Comparison of ENCODE assay signal across 20 cellular contexts in genomic region chr5:170627271-170627670, GRCh38.
DNase-seq lines count a peak whose midpoint lies in the region; ATAC-seq, FAIRE-seq and TF ChIP-seq lines count a peak whose summit lies in the region.
"Had no signal": no experiment of that assay in that cellular context is flagged by ENCODE, and none has a peak within 500 bp of the region (broad histone marks: within the 10 kb centered on the region; RNA-seq: fewer than 3 reads in every experiment).

No MANE protein-coding gene starts in this region.

- peak overlapping the region; percentile 29; the same call in 1 of the 2 replicates for H4K8ac ChIP-seq in H1 (ENCODE audit: extremely low read depth, insufficient read depth, low read length)

- H3K14ac ChIP-seq in H1 (ENCODE audit: insufficient read length), result no peak overlapping the region

- H3K23ac ChIP-seq in H1 (ENCODE audit: insufficient read length), result no peak overlapping the region

- no peaks in the 10 kb centered on the region for H3K9me2 ChIP-seq in neural cell (ENCODE audit: insufficient read depth, low read length)

- TF ChIP-seq RAD21 in H1 (IDR thresholded peaks at IDR 0.05 in 1 of 2, conservative IDR thresholded peaks at IDR 0.05 in 1 of 2; ENCODE audit: low read depth in 2 of 2, low read length in 2 of 2) (no peak), neural cell (conservative IDR thresholded peaks at IDR 0.05) (no peak)

- no peak overlapping the region for H3K56ac ChIP-seq in H1 (replicated peaks; ENCODE audit: insufficient read length, low read depth, low read length)

- POLR2A ChIA-PET in H1 (lab: Charles Lee; ENCODE audit: partially characterized antibody), result interaction anchor here (0.7 to 1.5 kb wide), 2 partner anchors 16 to 54 kb away, joined by 3 to 4 read pairs; no protein-coding TSS in a partner anchor

- H3K27me3 ChIP-seq in RWPE2 (ENCODE audit: insufficient read depth, poor library complexity, severe bottlenecking), result peaks cover 5% of the 10 kb centered on the region
- H3K27me3 ChIP-seq in H1 (replicated peaks in 1 of 4; ENCODE audit: control insufficient read depth in 3 of 4, extremely low read depth in 1 of 4, insufficient read depth in 3 of 4, low read length in 3 of 4), result no peaks in the 10 kb centered on the region; a peak in 1 of 7 replicates
- no peaks in the 10 kb centered on the region for H3K27me3 ChIP-seq in neural cell (ENCODE audit: insufficient read depth, low read depth, low read length)
- H3K27me3 ChIP-seq in sigmoid colon, result no peaks in the 10 kb centered on the region
- H3K27me3 ChIP-seq: BLaER1 treated with 17β-estradiol and CSF1 and Interleukin-3, amounts not matched to agents 10 nM and 100 nM had no signal

- no peak overlapping the region for H2BK15ac ChIP-seq in H1 (ENCODE audit: low read length)

- H3K27ac ChIP-seq in RWPE2 (ENCODE audit: poor library complexity, severe bottlenecking) (no peak overlapping the region), H1 (ENCODE audit: low read depth, low read length) (no peak overlapping the region), neural cell (ENCODE audit: low read length) (peak overlapping the region; percentile 35), sigmoid colon (no peak overlapping the region)
- H3K27ac ChIP-seq: BLaER1 treated with 17β-estradiol and CSF1 and Interleukin-3, amounts not matched to agents 10 nM and 100 nM; GM23248; HL-60 had no signal

- ATAC-seq in RWPE2 (ENCODE audit: low read depth), result no peak

- no peak for FAIRE-seq in H1 (lab: Jason Lieb, UNC)
- FAIRE-seq: D721Med, G401.6, GM12891, GM19239, H54 had no signal

- H3K23me2 ChIP-seq in H1 (ENCODE audit: low read depth, low read length), result no peaks in the 10 kb centered on the region

- no peak overlapping the region for H4K5ac ChIP-seq in H1 (ENCODE audit: insufficient read length, low read depth, low read length)

- DNase-seq in RWPE2 (ENCODE audit: low spot score), result peak; percentile 45
- no peak for DNase-seq in H1 (ENCODE audit: low read depth in 1 of 2, low spot score in 2 of 2)
- DNase-seq in sigmoid colon, result peak; percentile 48
- no peak for DNase-seq in C1 segment of cervical spinal cord (lab: John Stamatoyannopoulos, UW)
- DNase-seq in nucleus accumbens (lab: John Stamatoyannopoulos, UW), result no peak
- no peak for DNase-seq in stimulated activated CD4-positive, alpha-beta T cell treated with anti-CD3 and anti-CD28 coated beads, Interleukin-12 subunit alpha, Interleukin-12 subunit beta, amount 100 ng/mL, for 4 hours
- DNase-seq: CD4-positive, CD25-positive, alpha-beta regulatory T cell; CD8-positive, alpha-beta memory T cell; GM23248; HCEC 1CT; IMR-90 had no signal

- no peak for TF ChIP-seq POLR2A in H1 (IDR thresholded peaks at IDR 0.05; ENCODE audit: control extremely low read depth in 1 of 2, low read depth in 2 of 2, low read length in 2 of 2)
- no peak for TF ChIP-seq POLR2A in sigmoid colon (IDR thresholded peaks at IDR 0.05)

- H4K91ac ChIP-seq in H1 (replicated peaks; ENCODE audit: insufficient read length, low read length), result no peak overlapping the region

- TF ChIP-seq EP300 in H1 (IDR thresholded peaks at IDR 0.05; ENCODE audit: borderline replicate concordance in 1 of 2, low read depth in 2 of 2, low read length in 2 of 2), result no peak
- no peak for TF ChIP-seq EP300 in neural cell (conservative IDR thresholded peaks at IDR 0.05; ENCODE audit: poor library complexity, severe bottlenecking)
- no peak for TF ChIP-seq EP300 in sigmoid colon (IDR thresholded peaks at IDR 0.05)

- H3F3A ChIP-seq in neural cell (ENCODE audit: insufficient read depth, low read length, poor library complexity, severe bottlenecking), result no peaks in the 10 kb centered on the region

- 100% methylated on average over 3 of the region's 3 CpGs; no CpG with 5 or more reads in 1 of the 2 experiments for WGBS in H1 (ENCODE audit: extremely low coverage in 1 of 2, insufficient coverage in 1 of 2, insufficient read length in 1 of 2, insufficient replicate concordance in 2 of 2, low coverage in 1 of 2, low lambda C conversion rate in 2 of 2, missing lambda C conversion rate in 1 of 2), 2 experiments
- 78 to 89% methylated on average over 3 of the region's 3 CpGs for WGBS in sigmoid colon, 2 donors

- H3K4me3 ChIP-seq in RWPE2 (ENCODE audit: severe bottlenecking), result no peak overlapping the region
- H3K4me3 ChIP-seq in H1 (ENCODE audit: extremely low read depth in 1 of 4, insufficient read depth in 2 of 4, low read depth in 3 of 4, low read length in 4 of 4), result no peak overlapping the region
- no peak overlapping the region for H3K4me3 ChIP-seq in neural cell (ENCODE audit: low read length)
- no peak overlapping the region for H3K4me3 ChIP-seq in sigmoid colon
- H3K4me3 ChIP-seq: BLaER1 treated with 17β-estradiol and CSF1 and Interleukin-3, amounts not matched to agents 10 nM and 100 nM; GM23248 had no signal

- H3K36me3 ChIP-seq in RWPE2 (ENCODE audit: low read depth) (no peaks in the 10 kb centered on the region), H1 (ENCODE audit: control insufficient read depth in 2 of 4, insufficient read depth in 4 of 4, low read length in 3 of 4) (no peaks in the 10 kb centered on the region), neural cell (ENCODE audit: insufficient read depth, low read length) (no peaks in the 10 kb centered on the region), sigmoid colon (no peaks in the 10 kb centered on the region)
- H3K36me3 ChIP-seq: BLaER1 treated with 17β-estradiol and CSF1 and Interleukin-3, amounts not matched to agents 10 nM and 100 nM had no signal

- H3K9me3 ChIP-seq in RWPE2 (ENCODE audit: severe bottlenecking) (no peaks in the 10 kb centered on the region), H1 (ENCODE audit: insufficient read depth in 2 of 2, low read depth in 1 of 2, low read length in 1 of 2) (no peaks in the 10 kb centered on the region), neural cell (ENCODE audit: low read length) (no peaks in the 10 kb centered on the region), sigmoid colon (no peaks in the 10 kb centered on the region)
- H3K9me3 ChIP-seq: BLaER1 treated with 17β-estradiol and CSF1 and Interleukin-3, amounts not matched to agents 10 nM and 100 nM; Caco-2 had no signal

- H2AK5ac ChIP-seq in H1 (ENCODE audit: low read depth, low read length), result no peak overlapping the region

- H2BK120ac ChIP-seq in H1 (replicated peaks; ENCODE audit: low read depth, low read length), result no peak overlapping the region

- no peak overlapping the region for H3K4ac ChIP-seq in H1 (replicated peaks; ENCODE audit: insufficient read length, low read depth, low read length)

- intact Hi-C loops in sigmoid colon (cut with DNase I), result no loop called here

- no peak overlapping the region for H2BK20ac ChIP-seq in H1 (ENCODE audit: low read length)

- no peaks in the 10 kb centered on the region for H3K79me1 ChIP-seq in H1 (ENCODE audit: low read depth, low read length)

- H3K18ac ChIP-seq in H1 (ENCODE audit: extremely low read depth, low read length), result no peak overlapping the region

- no peaks in the 10 kb centered on the region for H3K79me2 ChIP-seq in H1 (ENCODE audit: control insufficient read depth in 1 of 2, insufficient read depth in 2 of 2, low read length in 2 of 2)
- H3K79me2 ChIP-seq in neural cell (replicated peaks; ENCODE audit: insufficient read depth, low read length), result no peaks in the 10 kb centered on the region

- TF ChIP-seq CTCF in RWPE2 (IDR thresholded peaks at IDR 0.05; ENCODE audit: poor library complexity, severe bottlenecking), result no peak
- TF ChIP-seq CTCF in H1 (IDR thresholded peaks at IDR 0.05; ENCODE audit: control extremely low read depth in 1 of 3, insufficient read depth in 1 of 3, low read depth in 1 of 3, low read length in 3 of 3), result no peak
- TF ChIP-seq CTCF in neural cell (IDR thresholded peaks at IDR 0.05; ENCODE audit: poor library complexity, severe bottlenecking), result no peak
- no peak for TF ChIP-seq CTCF in sigmoid colon (IDR thresholded peaks at IDR 0.05)

- H3K9ac ChIP-seq in H1 (replicated peaks in 1 of 4; ENCODE audit: extremely low read depth in 1 of 4, low read depth in 3 of 4, low read length in 3 of 4) (no peak overlapping the region), neural cell (ENCODE audit: low read length) (no peak overlapping the region)
- H3K9ac ChIP-seq: BLaER1 treated with 17β-estradiol and CSF1 and Interleukin-3, amounts not matched to agents 10 nM and 100 nM; GM23248 had no signal

- H4K20me1 ChIP-seq in H1 (replicated peaks in 1 of 2; ENCODE audit: control insufficient read depth in 1 of 2, insufficient read depth in 2 of 2, low read length in 2 of 2) (peaks cover 0 to 3% of the 10 kb centered on the region in 2 experiments), neural cell (ENCODE audit: insufficient read depth) (no peaks in the 10 kb centered on the region)

- H2BK5ac ChIP-seq in H1 (ENCODE audit: low read depth, low read length), result no peak overlapping the region

- no peak overlapping the region for H3K4me2 ChIP-seq in H1 (ENCODE audit: insufficient read depth in 1 of 2, low read depth in 2 of 2, low read length in 2 of 2)
- no peak overlapping the region for H3K4me2 ChIP-seq in neural cell (ENCODE audit: low read length)
- H3K4me2 ChIP-seq: BLaER1 treated with 17β-estradiol and CSF1 and Interleukin-3, amounts not matched to agents 10 nM and 100 nM had no signal

- no peak overlapping the region for H2BK12ac ChIP-seq in H1 (ENCODE audit: low read depth, low read length)

- H2AFZ ChIP-seq in H1 (ENCODE audit: low read length), result no peak overlapping the region
- H2AFZ ChIP-seq in neural cell (ENCODE audit: low read depth, low read length), result no peak overlapping the region
- H2AFZ ChIP-seq: GM23248 had no signal

- H3K4me1 ChIP-seq in RWPE2 (ENCODE audit: insufficient read depth, poor library complexity, severe bottlenecking) (no peaks in the 10 kb centered on the region), H1 (replicated peaks in 1 of 4; ENCODE audit: control insufficient read depth in 3 of 4, insufficient read depth in 4 of 4, low read length in 3 of 4) (peaks cover 0 to 14% (median 6%) of the 10 kb centered on the region in 4 experiments; a peak in 6 of 7 replicates), sigmoid colon (peaks cover 0 to 17% (median 15%) of the 10 kb centered on the region in 4 donors)
- H3K4me1 ChIP-seq: Caco-2 had no signal

- CTCF ChIA-PET in H1 (lab: Charles Lee; ENCODE audit: partially characterized antibody), result interaction anchor here (0.7 to 39.4 kb wide), 8 partner anchors 2 to 206 kb away, joined by 3 to 982 read pairs (median 38); no protein-coding TSS in a partner anchor

TF ChIP-seq in H1, 55 proteins besides CTCF, POLR2A, EP300 and RAD21 (continues in another document):
- no peak for TF ChIP-seq KDM1A (IDR thresholded peaks at IDR 0.05; ENCODE audit: borderline replicate concordance, low read length)

TF ChIP-seq in neural cell, 6 proteins besides CTCF, POLR2A, EP300 and RAD21 (continues in another document):
- TF ChIP-seq SMC3 (conservative IDR thresholded peaks at IDR 0.05; ENCODE audit: poor library complexity) (no peak), TAF1 (IDR thresholded peaks at IDR 0.05; ENCODE audit: low read depth) (no peak), POLR2AphosphoS5 (IDR thresholded peaks at IDR 0.05) (no peak), EZH2 (IDR thresholded peaks at IDR 0.05; ENCODE audit: borderline replicate concordance, insufficient read depth, low read length, poor library complexity, severe bottlenecking) (no peak)

Comparison
In these comparisons a context has a peak if more than half of its experiments do, and no peak if none do; other contexts are left out.
1. DNase-seq: peak in RWPE2 (single experiment) and sigmoid colon (single experiment); none in H1 (0 of 2), C1 segment of cervical spinal cord (0 of 14), nucleus accumbens (0 of 56) and stimulated activated CD4-positive, alpha-beta T cell treated with anti-CD3 and anti-CD28 coated beads, Interleukin-12 subunit alpha, Interleukin-12 subunit beta, amount 100 ng/mL, for 4 hours (single experiment).